Comparison of ENCODE assay signal across 1 cellular context in the genomic region with DNA sequence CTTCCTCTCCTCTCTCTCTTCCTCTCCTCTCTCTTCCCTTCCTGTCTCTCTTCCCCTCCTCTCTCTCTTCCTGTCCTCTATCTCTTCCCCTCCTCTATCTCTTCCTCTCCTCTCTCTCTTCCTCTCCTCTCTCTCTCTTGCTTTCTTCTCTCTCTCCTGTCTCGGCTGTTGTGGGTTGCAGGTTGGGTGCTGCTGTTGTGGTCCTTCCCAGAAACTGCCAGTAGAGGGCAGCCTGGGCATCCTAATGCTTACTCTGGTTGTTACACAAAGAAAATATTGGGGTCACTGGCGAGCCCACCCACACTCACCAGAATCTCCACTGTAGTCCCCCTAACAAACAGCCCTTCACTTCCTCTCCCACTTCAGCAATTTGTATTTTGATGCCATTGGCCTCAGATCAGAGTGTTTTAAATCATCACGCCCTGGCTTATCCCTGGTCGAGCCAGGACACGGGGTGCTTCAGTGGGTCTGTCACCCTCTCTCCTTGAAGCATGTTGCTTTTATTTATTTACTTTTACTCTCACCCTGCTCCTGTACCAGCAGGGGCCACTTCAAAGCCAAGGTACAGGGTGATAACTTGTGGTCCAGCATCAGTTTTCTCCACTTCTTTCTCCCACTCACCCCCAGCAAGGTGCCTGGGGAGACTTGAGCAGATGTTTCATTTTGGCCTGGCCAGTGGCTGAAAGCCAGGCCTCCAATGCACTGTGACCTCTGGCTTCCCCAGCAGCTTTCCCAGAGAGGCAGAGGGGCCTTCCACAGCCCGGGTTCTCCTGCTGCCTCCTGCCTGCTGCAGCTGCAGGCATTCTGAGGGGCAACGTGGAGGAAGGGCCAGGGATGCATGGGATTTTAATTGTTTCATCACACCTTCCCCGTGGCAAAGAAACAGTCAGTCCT.
TF ChIP-seq lines count a peak whose summit lies in the region.

No MANE protein-coding gene starts in this region.

TF ChIP-seq in HepG2, 621 proteins besides CTCF, POLR2A, EP300 and RAD21 (continues in another document):
- TF ChIP-seq ZNF614 (CRISPR knock-in tag; IDR thresholded peaks at IDR 0.05; ENCODE audit: borderline replicate concordance) (no peak), XRCC5 (optimal IDR thresholded peaks at IDR 0.05; ENCODE audit: low read length) (peak; percentile 32), IRF2 (CRISPR knock-in tag; IDR thresholded peaks at IDR 0.05) (0 out of 2 replicates have a peak, but pooled peaks have one; percentile 37), RFX5 (IDR thresholded peaks at IDR 0.05; ENCODE audit: low read depth, low read length) (no peak), ATAD3A (CRISPR knock-in tag; IDR thresholded peaks at IDR 0.05) (no peak), ZKSCAN8 (CRISPR knock-in tag; IDR thresholded peaks at IDR 0.05; ENCODE audit: borderline replicate concordance) (no peak), ZBTB8A (CRISPR knock-in tag; IDR thresholded peaks at IDR 0.05; ENCODE audit: borderline replicate concordance, low read depth) (no peak), KDM2A (CRISPR knock-in tag; IDR thresholded peaks at IDR 0.05; ENCODE audit: borderline replicate concordance, low read depth) (no peak), BRD4 (CRISPR knock-in tag; IDR thresholded peaks at IDR 0.05) (no peak), SIN3B (IDR thresholded peaks at IDR 0.05; ENCODE audit: low read length) (no peak), STAG1 (CRISPR knock-in tag; IDR thresholded peaks at IDR 0.05) (peak; percentile 90), JARID2 (CRISPR knock-in tag; IDR thresholded peaks at IDR 0.05; ENCODE audit: insufficient replicate concordance) (no peak), NFYB (CRISPR knock-in tag; IDR thresholded peaks at IDR 0.05) (no peak), MXD4 (CRISPR knock-in tag; IDR thresholded peaks at IDR 0.05) (no peak), TCF7L2 (IDR thresholded peaks at IDR 0.05; ENCODE audit: low read depth, low read length) (no peak), ZMYM2 (CRISPR knock-in tag; IDR thresholded peaks at IDR 0.05) (no peak), THAP11 (CRISPR knock-in tag; IDR thresholded peaks at IDR 0.05) (0 out of 2 replicates have a peak, but pooled peaks have one; percentile 27), ZNF615 (CRISPR knock-in tag; IDR thresholded peaks at IDR 0.05; ENCODE audit: borderline replicate concordance) (0 out of 2 replicates have a peak, but pooled peaks have one; percentile 60), REL (CRISPR knock-in tag; conservative IDR thresholded peaks at IDR 0.05) (no peak)
- TF ChIP-seq, protein P1, sequence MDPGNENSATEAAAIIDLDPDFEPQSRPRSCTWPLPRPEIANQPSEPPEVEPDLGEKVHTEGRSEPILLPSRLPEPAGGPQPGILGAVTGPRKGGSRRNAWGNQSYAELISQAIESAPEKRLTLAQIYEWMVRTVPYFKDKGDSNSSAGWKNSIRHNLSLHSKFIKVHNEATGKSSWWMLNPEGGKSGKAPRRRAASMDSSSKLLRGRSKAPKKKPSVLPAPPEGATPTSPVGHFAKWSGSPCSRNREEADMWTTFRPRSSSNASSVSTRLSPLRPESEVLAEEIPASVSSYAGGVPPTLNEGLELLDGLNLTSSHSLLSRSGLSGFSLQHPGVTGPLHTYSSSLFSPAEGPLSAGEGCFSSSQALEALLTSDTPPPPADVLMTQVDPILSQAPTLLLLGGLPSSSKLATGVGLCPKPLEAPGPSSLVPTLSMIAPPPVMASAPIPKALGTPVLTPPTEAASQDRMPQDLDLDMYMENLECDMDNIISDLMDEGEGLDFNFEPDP (CRISPR knock-in tag; conservative IDR thresholded peaks at IDR 0.05) = no peak
- TF ChIP-seq, protein P2, sequence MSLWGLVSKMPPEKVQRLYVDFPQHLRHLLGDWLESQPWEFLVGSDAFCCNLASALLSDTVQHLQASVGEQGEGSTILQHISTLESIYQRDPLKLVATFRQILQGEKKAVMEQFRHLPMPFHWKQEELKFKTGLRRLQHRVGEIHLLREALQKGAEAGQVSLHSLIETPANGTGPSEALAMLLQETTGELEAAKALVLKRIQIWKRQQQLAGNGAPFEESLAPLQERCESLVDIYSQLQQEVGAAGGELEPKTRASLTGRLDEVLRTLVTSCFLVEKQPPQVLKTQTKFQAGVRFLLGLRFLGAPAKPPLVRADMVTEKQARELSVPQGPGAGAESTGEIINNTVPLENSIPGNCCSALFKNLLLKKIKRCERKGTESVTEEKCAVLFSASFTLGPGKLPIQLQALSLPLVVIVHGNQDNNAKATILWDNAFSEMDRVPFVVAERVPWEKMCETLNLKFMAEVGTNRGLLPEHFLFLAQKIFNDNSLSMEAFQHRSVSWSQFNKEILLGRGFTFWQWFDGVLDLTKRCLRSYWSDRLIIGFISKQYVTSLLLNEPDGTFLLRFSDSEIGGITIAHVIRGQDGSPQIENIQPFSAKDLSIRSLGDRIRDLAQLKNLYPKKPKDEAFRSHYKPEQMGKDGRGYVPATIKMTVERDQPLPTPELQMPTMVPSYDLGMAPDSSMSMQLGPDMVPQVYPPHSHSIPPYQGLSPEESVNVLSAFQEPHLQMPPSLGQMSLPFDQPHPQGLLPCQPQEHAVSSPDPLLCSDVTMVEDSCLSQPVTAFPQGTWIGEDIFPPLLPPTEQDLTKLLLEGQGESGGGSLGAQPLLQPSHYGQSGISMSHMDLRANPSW (CRISPR knock-in tag; IDR thresholded peaks at IDR 0.05; ENCODE audit: borderline replicate concordance) = no peak
- TF ChIP-seq, protein P3, sequence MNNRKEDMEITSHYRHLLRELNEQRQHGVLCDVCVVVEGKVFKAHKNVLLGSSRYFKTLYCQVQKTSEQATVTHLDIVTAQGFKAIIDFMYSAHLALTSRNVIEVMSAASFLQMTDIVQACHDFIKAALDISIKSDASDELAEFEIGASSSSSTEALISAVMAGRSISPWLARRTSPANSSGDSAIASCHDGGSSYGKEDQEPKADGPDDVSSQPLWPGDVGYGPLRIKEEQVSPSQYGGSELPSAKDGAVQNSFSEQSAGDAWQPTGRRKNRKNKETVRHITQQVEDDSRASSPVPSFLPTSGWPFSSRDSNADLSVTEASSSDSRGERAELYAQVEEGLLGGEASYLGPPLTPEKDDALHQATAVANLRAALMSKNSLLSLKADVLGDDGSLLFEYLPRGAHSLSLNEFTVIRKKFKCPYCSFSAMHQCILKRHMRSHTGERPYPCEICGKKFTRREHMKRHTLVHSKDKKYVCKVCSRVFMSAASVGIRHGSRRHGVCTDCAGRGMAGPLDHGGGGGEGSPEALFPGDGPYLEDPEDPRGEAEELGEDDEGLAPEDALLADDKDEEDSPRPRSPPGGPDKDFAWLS (CRISPR knock-in tag; IDR thresholded peaks at IDR 0.05; ENCODE audit: borderline replicate concordance) = no peak
- TF ChIP-seq, protein P4, sequence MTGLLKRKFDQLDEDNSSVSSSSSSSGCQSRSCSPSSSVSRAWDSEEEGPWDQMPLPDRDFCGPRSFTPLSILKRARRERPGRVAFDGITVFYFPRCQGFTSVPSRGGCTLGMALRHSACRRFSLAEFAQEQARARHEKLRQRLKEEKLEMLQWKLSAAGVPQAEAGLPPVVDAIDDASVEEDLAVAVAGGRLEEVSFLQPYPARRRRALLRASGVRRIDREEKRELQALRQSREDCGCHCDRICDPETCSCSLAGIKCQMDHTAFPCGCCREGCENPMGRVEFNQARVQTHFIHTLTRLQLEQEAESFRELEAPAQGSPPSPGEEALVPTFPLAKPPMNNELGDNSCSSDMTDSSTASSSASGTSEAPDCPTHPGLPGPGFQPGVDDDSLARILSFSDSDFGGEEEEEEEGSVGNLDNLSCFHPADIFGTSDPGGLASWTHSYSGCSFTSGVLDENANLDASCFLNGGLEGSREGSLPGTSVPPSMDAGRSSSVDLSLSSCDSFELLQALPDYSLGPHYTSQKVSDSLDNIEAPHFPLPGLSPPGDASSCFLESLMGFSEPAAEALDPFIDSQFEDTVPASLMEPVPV (CRISPR knock-in tag; IDR thresholded peaks at IDR 0.05) = no peak
- TF ChIP-seq, protein P5, sequence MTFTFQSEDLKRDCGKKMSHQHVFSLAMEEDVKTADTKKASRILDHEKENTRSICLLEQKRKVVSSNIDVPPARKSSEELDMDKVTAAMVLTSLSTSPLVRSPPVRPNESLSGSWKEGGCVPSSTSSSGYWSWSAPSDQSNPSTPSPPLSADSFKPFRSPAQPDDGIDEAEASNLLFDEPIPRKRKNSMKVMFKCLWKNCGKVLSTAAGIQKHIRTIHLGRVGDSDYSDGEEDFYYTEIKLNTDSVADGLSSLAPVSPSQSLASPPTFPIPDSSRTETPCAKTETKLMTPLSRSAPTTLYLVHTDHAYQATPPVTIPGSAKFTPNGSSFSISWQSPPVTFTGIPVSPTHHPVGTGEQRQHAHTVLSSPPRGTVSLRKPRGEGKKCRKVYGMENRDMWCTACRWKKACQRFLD (CRISPR knock-in tag; IDR thresholded peaks at IDR 0.05; ENCODE audit: borderline replicate concordance) = no peak
- TF ChIP-seq, protein P6, sequence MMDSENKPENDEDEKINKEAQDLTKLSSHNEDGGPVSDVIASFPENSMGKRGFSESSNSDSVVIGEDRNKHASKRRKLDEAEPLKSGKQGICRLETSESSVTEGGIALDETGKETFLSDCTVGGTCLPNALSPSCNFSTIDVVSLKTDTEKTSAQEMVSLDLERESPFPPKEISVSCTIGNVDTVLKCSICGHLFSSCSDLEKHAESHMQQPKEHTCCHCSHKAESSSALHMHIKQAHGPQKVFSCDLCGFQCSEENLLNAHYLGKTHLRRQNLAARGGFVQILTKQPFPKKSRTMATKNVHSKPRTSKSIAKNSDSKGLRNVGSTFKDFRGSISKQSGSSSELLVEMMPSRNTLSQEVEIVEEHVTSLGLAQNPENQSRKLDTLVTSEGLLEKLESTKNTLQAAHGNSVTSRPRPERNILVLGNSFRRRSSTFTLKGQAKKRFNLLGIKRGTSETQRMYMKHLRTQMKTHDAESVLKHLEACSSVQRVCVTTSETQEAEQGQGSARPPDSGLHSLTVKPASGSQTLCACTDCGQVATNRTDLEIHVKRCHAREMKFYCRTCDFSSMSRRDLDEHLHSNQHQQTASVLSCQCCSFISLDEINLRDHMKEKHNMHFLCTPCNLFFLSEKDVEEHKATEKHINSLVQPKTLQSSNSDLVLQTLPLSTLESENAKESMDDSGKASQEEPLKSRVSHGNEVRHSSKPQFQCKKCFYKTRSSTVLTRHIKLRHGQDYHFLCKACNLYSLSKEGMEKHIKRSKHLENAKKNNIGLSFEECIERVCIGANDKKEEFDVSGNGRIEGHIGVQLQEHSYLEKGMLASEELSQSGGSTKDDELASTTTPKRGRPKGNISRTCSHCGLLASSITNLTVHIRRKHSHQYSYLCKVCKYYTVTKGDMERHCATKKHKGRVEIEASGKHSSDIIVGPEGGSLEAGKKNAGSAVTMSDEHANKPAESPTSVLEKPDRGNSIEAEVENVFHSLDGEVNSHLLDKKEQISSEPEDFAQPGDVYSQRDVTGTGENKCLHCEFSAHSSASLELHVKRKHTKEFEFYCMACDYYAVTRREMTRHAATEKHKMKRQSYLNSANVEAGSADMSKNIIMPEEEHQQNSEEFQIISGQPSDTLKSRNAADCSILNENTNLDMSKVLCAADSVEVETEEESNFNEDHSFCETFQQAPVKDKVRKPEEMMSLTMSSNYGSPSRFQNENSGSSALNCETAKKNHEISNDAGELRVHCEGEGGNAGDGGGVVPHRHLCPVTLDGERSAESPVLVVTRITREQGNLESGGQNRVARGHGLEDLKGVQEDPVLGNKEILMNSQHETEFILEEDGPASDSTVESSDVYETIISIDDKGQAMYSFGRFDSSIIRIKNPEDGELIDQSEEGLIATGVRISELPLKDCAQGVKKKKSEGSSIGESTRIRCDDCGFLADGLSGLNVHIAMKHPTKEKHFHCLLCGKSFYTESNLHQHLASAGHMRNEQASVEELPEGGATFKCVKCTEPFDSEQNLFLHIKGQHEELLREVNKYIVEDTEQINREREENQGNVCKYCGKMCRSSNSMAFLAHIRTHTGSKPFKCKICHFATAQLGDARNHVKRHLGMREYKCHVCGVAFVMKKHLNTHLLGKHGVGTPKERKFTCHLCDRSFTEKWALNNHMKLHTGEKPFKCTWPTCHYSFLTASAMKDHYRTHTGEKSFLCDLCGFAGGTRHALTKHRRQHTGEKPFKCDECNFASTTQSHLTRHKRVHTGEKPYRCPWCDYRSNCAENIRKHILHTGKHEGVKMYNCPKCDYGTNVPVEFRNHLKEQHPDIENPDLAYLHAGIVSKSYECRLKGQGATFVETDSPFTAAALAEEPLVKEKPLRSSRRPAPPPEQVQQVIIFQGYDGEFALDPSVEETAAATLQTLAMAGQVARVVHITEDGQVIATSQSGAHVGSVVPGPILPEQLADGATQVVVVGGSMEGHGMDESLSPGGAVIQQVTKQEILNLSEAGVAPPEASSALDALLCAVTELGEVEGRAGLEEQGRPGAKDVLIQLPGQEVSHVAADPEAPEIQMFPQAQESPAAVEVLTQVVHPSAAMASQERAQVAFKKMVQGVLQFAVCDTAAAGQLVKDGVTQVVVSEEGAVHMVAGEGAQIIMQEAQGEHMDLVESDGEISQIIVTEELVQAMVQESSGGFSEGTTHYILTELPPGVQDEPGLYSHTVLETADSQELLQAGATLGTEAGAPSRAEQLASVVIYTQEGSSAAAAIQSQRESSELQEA (CRISPR knock-in tag; IDR thresholded peaks at IDR 0.05; ENCODE audit: not compliant biosample characterization) = no peak
- TF ChIP-seq, protein P7, sequence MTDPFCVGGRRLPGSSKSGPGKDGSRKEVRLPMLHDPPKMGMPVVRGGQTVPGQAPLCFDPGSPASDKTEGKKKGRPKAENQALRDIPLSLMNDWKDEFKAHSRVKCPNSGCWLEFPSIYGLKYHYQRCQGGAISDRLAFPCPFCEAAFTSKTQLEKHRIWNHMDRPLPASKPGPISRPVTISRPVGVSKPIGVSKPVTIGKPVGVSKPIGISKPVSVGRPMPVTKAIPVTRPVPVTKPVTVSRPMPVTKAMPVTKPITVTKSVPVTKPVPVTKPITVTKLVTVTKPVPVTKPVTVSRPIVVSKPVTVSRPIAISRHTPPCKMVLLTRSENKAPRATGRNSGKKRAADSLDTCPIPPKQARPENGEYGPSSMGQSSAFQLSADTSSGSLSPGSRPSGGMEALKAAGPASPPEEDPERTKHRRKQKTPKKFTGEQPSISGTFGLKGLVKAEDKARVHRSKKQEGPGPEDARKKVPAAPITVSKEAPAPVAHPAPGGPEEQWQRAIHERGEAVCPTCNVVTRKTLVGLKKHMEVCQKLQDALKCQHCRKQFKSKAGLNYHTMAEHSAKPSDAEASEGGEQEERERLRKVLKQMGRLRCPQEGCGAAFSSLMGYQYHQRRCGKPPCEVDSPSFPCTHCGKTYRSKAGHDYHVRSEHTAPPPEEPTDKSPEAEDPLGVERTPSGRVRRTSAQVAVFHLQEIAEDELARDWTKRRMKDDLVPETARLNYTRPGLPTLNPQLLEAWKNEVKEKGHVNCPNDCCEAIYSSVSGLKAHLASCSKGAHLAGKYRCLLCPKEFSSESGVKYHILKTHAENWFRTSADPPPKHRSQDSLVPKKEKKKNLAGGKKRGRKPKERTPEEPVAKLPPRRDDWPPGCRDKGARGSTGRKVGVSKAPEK (CRISPR knock-in tag; IDR thresholded peaks at IDR 0.05; ENCODE audit: borderline replicate concordance) = no peak
- TF ChIP-seq, protein P8, sequence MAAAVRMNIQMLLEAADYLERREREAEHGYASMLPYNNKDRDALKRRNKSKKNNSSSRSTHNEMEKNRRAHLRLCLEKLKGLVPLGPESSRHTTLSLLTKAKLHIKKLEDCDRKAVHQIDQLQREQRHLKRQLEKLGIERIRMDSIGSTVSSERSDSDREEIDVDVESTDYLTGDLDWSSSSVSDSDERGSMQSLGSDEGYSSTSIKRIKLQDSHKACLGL (CRISPR knock-in tag; IDR thresholded peaks at IDR 0.05) = no peak
- TF ChIP-seq, protein P9, sequence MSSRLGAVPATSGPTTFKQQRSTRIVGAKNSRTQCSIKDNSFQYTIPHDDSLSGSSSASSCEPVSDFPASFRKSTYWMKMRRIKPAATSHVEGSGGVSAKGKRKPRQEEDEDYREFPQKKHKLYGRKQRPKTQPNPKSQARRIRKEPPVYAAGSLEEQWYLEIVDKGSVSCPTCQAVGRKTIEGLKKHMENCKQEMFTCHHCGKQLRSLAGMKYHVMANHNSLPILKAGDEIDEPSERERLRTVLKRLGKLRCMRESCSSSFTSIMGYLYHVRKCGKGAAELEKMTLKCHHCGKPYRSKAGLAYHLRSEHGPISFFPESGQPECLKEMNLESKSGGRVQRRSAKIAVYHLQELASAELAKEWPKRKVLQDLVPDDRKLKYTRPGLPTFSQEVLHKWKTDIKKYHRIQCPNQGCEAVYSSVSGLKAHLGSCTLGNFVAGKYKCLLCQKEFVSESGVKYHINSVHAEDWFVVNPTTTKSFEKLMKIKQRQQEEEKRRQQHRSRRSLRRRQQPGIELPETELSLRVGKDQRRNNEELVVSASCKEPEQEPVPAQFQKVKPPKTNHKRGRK (CRISPR knock-in tag; IDR thresholded peaks at IDR 0.05) = peak; percentile 83; the same call in 1 of the 2 replicates
